Comparison of ENCODE assay signal across 8 cellular contexts in genomic region chrX:134144231-134144630, GRCh38.
DNase-seq lines count a peak whose midpoint lies in the region; ATAC-seq lines count a peak whose summit lies in the region.

No MANE protein-coding gene starts in this region.

- ATAC-seq in GM19043 (IDR thresholded peaks at IDR 0.05; ENCODE audit: low read depth, unreplicated experiment) (peak; percentile 90), HG03571 (IDR thresholded peaks at IDR 0.05; ENCODE audit: unreplicated experiment) (peak; percentile 59), HG02763 (IDR thresholded peaks at IDR 0.05; ENCODE audit: unreplicated experiment) (no peak)

- peak; percentile 25 for DNase-seq in DMS53 treated with DMSO at 0.1 percent for 48 hours (lab: John Stamatoyannopoulos, UW; ENCODE audit: unreplicated experiment)
- peak; percentile 4 for DNase-seq in astrocyte of the hippocampus (ENCODE audit: low read depth, low spot score)
- peak; percentile 31 for DNase-seq in pons (ENCODE audit: low spot score)
- DNase-seq in NK-92 treated with Interleukin-12 subunit alpha and Interleukin-12 subunit beta, amount 100 ng/mL, for 24 hours (lab: John Stamatoyannopoulos, UW), result no peak
- DNase-seq in stimulated activated CD4-positive, alpha-beta T cell treated with anti-CD3 and anti-CD28 coated beads, Interleukin-12 subunit alpha, Interleukin-12 subunit beta, amount 100 ng/mL, for 4 hours, result no peak

Comparison
In these comparisons a context has a peak if more than half of its experiments do, and no peak if none do; other contexts are left out.
1. DNase-seq: peak in DMS53 treated with DMSO at 0.1 percent for 48 hours (single experiment), astrocyte of the hippocampus (single experiment) and pons (single experiment); none in NK-92 treated with Interleukin-12 subunit alpha and Interleukin-12 subunit beta, amount 100 ng/mL, for 24 hours (single experiment) and stimulated activated CD4-positive, alpha-beta T cell treated with anti-CD3 and anti-CD28 coated beads, Interleukin-12 subunit alpha, Interleukin-12 subunit beta, amount 100 ng/mL, for 4 hours (single experiment).